In genomic region chr7:28433604-28434254, GRCh38 we compare ENCODE assay signal across 12 cellular contexts. TPM values are rescaled to one million over a fixed set of nuclear protein-coding genes. Genes with fewer than 3 reads are reported as not detected.
DNase-seq lines count a peak whose midpoint lies in the region; ATAC-seq lines count a peak whose summit lies in the region.
"Had no signal": no experiment of that assay in that cellular context is flagged by ENCODE, and none has a peak within 500 bp of the region (broad histone marks: within the 10 kb centered on the region; RNA-seq: fewer than 3 reads in every experiment).

No MANE protein-coding gene starts in this region.

- no peaks in the 10 kb centered on the region for H3K9me3 Mint-ChIP-seq in activated T-helper 17 cell treated with anti-CD3 and anti-CD28 coated beads, Interleukin-2, amount 50 U/mL, for 72 hours
- H3K9me3 Mint-ChIP-seq: activated B cell treated with CpG ODN at 0.5 μM for 24 hours had no signal

- peaks cover 40% of the 10 kb centered on the region for H3K27me3 Mint-ChIP-seq in activated T-helper 17 cell treated with anti-CD3 and anti-CD28 coated beads, Interleukin-2, amount 50 U/mL, for 72 hours

- DNase-seq in ELR (ENCODE audit: low read depth) = peak; percentile 3
- peak; percentile 8 for DNase-seq in MG63
- peak; percentile 23 for DNase-seq in adipocyte (ENCODE audit: low read depth)
- DNase-seq in kidney glomerular epithelial cell (lab: John Stamatoyannopoulos, UW) = peak; percentile 55
- DNase-seq in foreskin melanocyte = no peak
- no peak for DNase-seq in HuH-7 (ENCODE audit: low spot score)
- DNase-seq in T1000 (lab: John Stamatoyannopoulos, UW) = no peak
- DNase-seq: activated B cell treated with CpG ODN at 0.5 μM for 24 hours, posterior cingulate gyrus had no signal

- H3K4me3 ChIP-seq in MG63 = no peak overlapping the region
- H3K4me3 ChIP-seq in adipocyte (ENCODE audit: low read length) = no peak overlapping the region

- no peaks in the 10 kb centered on the region for H3K9me3 ChIP-seq in MG63
- no peaks in the 10 kb centered on the region for H3K9me3 ChIP-seq in adipocyte (ENCODE audit: control insufficient read depth, low read length)

- H3K27me3 ChIP-seq in MG63 (no peaks in the 10 kb centered on the region), adipocyte (replicated peaks; ENCODE audit: control insufficient read depth, insufficient read depth, low read length) (no peaks in the 10 kb centered on the region)

- H3K4me3 Mint-ChIP-seq in activated T-helper 17 cell treated with anti-CD3 and anti-CD28 coated beads, Interleukin-2, amount 50 U/mL, for 72 hours = no peak overlapping the region
- H3K4me3 Mint-ChIP-seq: activated B cell treated with CpG ODN at 0.5 μM for 24 hours, IgD-negative memory B cell had no signal

- ATAC-seq in activated T-helper 17 cell treated with anti-CD3 and anti-CD28 coated beads, Interleukin-2, amount 50 U/mL, for 72 hours (replicated peaks) = no peak
- ATAC-seq: left lobe of liver had no signal

- H3K36me3 ChIP-seq in MG63 (peaks cover 11% of the 10 kb centered on the region), adipocyte (ENCODE audit: control insufficient read depth, insufficient read depth, low read length, severe bottlenecking) (no peaks in the 10 kb centered on the region)

- H3K27ac Mint-ChIP-seq in activated T-helper 17 cell treated with anti-CD3 and anti-CD28 coated beads, Interleukin-2, amount 50 U/mL, for 72 hours = no peak overlapping the region
- H3K27ac Mint-ChIP-seq: activated B cell treated with CpG ODN at 0.5 μM for 24 hours, IgD-negative memory B cell had no signal

- no peaks in the 10 kb centered on the region for H3K36me3 Mint-ChIP-seq in activated T-helper 17 cell treated with anti-CD3 and anti-CD28 coated beads, Interleukin-2, amount 50 U/mL, for 72 hours (ENCODE audit: low read depth)
- H3K36me3 Mint-ChIP-seq: IgD-negative memory B cell had no signal

- peaks cover 22% of the 10 kb centered on the region for H3K4me1 ChIP-seq in adipocyte (ENCODE audit: control insufficient read depth, insufficient read depth, low read length)

- H3K4me1 Mint-ChIP-seq in activated T-helper 17 cell treated with anti-CD3 and anti-CD28 coated beads, Interleukin-2, amount 50 U/mL, for 72 hours = no peaks in the 10 kb centered on the region
- H3K4me1 Mint-ChIP-seq: activated B cell treated with CpG ODN at 0.5 μM for 24 hours, IgD-negative memory B cell had no signal

- no peak overlapping the region for H3K9ac ChIP-seq in adipocyte (ENCODE audit: low read length)

RNA-seq across cellular contexts. Expression of gene CREB5, which starts 21.4 kb away (rescaled TPM):
- 18.5 and 19.4 TPM in 2 replicates for total RNA-seq in MG63 (2014; rRNA removed; shearing (Covaris generic); ENCODE audit: low replicate concordance)
- under 1 TPM in 1 of 2 donors, not detected in 1; 0.02 TPM for total RNA-seq in activated T-helper 17 cell treated with anti-CD3 and anti-CD28 coated beads, Interleukin-2, amount 50 U/mL, for 72 hours

Comparison
In these comparisons a context has a peak if more than half of its experiments do, and no peak if none do; other contexts are left out.
1. DNase-seq: peak in ELR (single experiment), MG63 (single experiment), adipocyte (single experiment) and kidney glomerular epithelial cell (single experiment); none in foreskin melanocyte (single experiment), HuH-7 (single experiment) and T1000 (single experiment).
2. RNA of gene CREB5, which starts 21.4 kb away (total RNA-seq): 18.5 to 19.4 TPM in MG63; 0.02 TPM in activated T-helper 17 cell treated with anti-CD3 and anti-CD28 coated beads, Interleukin-2, amount 50 U/mL, for 72 hours; every median in the first group is over 10 times any median in the second.